In genomic region chr16:70579248-70579647, GRCh38 we compare ENCODE assay signal across 20 cellular contexts. TPM values are rescaled to one million over a fixed set of nuclear protein-coding genes. Genes with fewer than 3 reads are reported as not detected.
DNase-seq lines count a peak whose midpoint lies in the region; ATAC-seq and TF ChIP-seq lines count a peak whose summit lies in the region.
"Had no signal": no experiment of that assay in that cellular context is flagged by ENCODE, and none has a peak within 500 bp of the region (broad histone marks: within the 10 kb centered on the region; RNA-seq: fewer than 3 reads in every experiment).

No MANE protein-coding gene starts in this region.

- H3K27ac Mint-ChIP-seq in activated naive CD4-positive, alpha-beta T cell treated with anti-CD3 and anti-CD28 coated beads, Interleukin-2, amount 10 ng/mL, durations not matched to agents 7 days and 5 days: peak overlapping the region; percentile 52
- H3K27ac Mint-ChIP-seq: B cell had no signal

- H3K4me3 ChIP-seq in ascending aorta (peak overlapping the region in 1 of 2 donors; percentile 59), mucosa of stomach (ENCODE audit: low read length) (no peak overlapping the region), thoracic aorta (peak overlapping the region; percentile 68), WERI-Rb-1 (ENCODE audit: low read depth, low read length) (no peak overlapping the region)
- H3K4me3 ChIP-seq: GM23248 had no signal

- TF ChIP-seq CTCF in ascending aorta (IDR thresholded peaks at IDR 0.05) (no peak), thoracic aorta (IDR thresholded peaks at IDR 0.05) (no peak), WERI-Rb-1 (IDR thresholded peaks at IDR 0.05; ENCODE audit: low read depth, low read length) (no peak)

- H3K27ac ChIP-seq in ascending aorta (peak overlapping the region; percentile 55 to 75), thoracic aorta (peak overlapping the region in 1 of 2 donors; percentile 58), WERI-Rb-1 (no peak overlapping the region)
- H3K27ac ChIP-seq: GM23248, KMS-11 had no signal

- H3K36me3 Mint-ChIP-seq in activated naive CD4-positive, alpha-beta T cell treated with anti-CD3 and anti-CD28 coated beads, Interleukin-2, amount 10 ng/mL, durations not matched to agents 7 days and 5 days: peaks cover 5% of the 10 kb centered on the region

- intact Hi-C loops in ascending aorta (cut with DNase I): loop anchor here (10.0 kb wide), 1 partner anchor 166 kb away; no protein-coding TSS in a partner anchor

- H3K27me3 ChIP-seq in ascending aorta (no peaks in the 10 kb centered on the region), mucosa of stomach (ENCODE audit: control insufficient read depth, insufficient read depth, low read length) (no peaks in the 10 kb centered on the region), thoracic aorta (replicated peaks; ENCODE audit: insufficient read depth) (no peaks in the 10 kb centered on the region), WERI-Rb-1 (ENCODE audit: insufficient read depth, low read depth, severe bottlenecking) (no peaks in the 10 kb centered on the region)

- H3K27me3 Mint-ChIP-seq in activated naive CD4-positive, alpha-beta T cell treated with anti-CD3 and anti-CD28 coated beads, Interleukin-2, amount 10 ng/mL, durations not matched to agents 7 days and 5 days: peaks cover 5% of the 10 kb centered on the region
- H3K27me3 Mint-ChIP-seq: B cell had no signal

- no peaks in the 10 kb centered on the region for H3K9me3 Mint-ChIP-seq in activated naive CD4-positive, alpha-beta T cell treated with anti-CD3 and anti-CD28 coated beads, Interleukin-2, amount 10 ng/mL, durations not matched to agents 7 days and 5 days

- CTCF ChIA-PET in activated naive CD4-positive, alpha-beta T cell treated with anti-CD3 and anti-CD28 coated beads, Interleukin-2, amount 10 ng/mL, durations not matched to agents 7 days and 5 days (lab: Charles Lee): interaction anchor here (0.6 kb wide), 1 partner anchor 19 kb away, joined by 4 read pairs; no protein-coding TSS in a partner anchor

- H3K4me1 ChIP-seq in ascending aorta (peaks cover 15 to 51% of the 10 kb centered on the region in 2 donors), mucosa of stomach (ENCODE audit: control insufficient read depth, insufficient read depth, low read length) (peaks cover 7% of the 10 kb centered on the region), thoracic aorta (ENCODE audit: control insufficient read depth in 1 of 2, low read depth in 2 of 2) (peaks cover 28 to 57% of the 10 kb centered on the region in 2 donors)

- H3K36me3 ChIP-seq in ascending aorta: no peaks in the 10 kb centered on the region
- H3K36me3 ChIP-seq in mucosa of stomach (ENCODE audit: control insufficient read depth, insufficient read depth, low read length): no peaks in the 10 kb centered on the region
- no peaks in the 10 kb centered on the region for H3K36me3 ChIP-seq in thoracic aorta
- H3K36me3 ChIP-seq in WERI-Rb-1: peaks cover 12% of the 10 kb centered on the region

- H3K4me3 Mint-ChIP-seq in activated naive CD4-positive, alpha-beta T cell treated with anti-CD3 and anti-CD28 coated beads, Interleukin-2, amount 10 ng/mL, durations not matched to agents 7 days and 5 days: no peak overlapping the region
- H3K4me3 Mint-ChIP-seq: B cell had no signal

- H3K9me3 ChIP-seq in ascending aorta (no peaks in the 10 kb centered on the region), mucosa of stomach (ENCODE audit: control insufficient read depth, low read length) (no peaks in the 10 kb centered on the region), thoracic aorta (no peaks in the 10 kb centered on the region), WERI-Rb-1 (ENCODE audit: severe bottlenecking) (no peaks in the 10 kb centered on the region)

- H3K4me1 Mint-ChIP-seq in activated naive CD4-positive, alpha-beta T cell treated with anti-CD3 and anti-CD28 coated beads, Interleukin-2, amount 10 ng/mL, durations not matched to agents 7 days and 5 days: no peaks in the 10 kb centered on the region

- no peak for DNase-seq in activated naive CD4-positive, alpha-beta T cell treated with anti-CD3 and anti-CD28 coated beads, Interleukin-2, amount 10 ng/mL, durations not matched to agents 7 days and 5 days
- no peak for DNase-seq in activated naive CD4-positive, alpha-beta T cell (lab: John Stamatoyannopoulos, UW)
- DNase-seq in ascending aorta (ENCODE audit: low spot score in 2 of 2) (no peak), thoracic aorta (ENCODE audit: low spot score) (no peak), WERI-Rb-1 (no peak), amygdala (lab: John Stamatoyannopoulos, UW) (no peak)
- DNase-seq: 8988T, COR-L47, MV-4-11, NCI-H1694 treated with DMSO at 0.1 percent for 48 hours, NCI-H2107, NCI-H510A, NCI-H748 treated with DMSO at 0.1 percent for 48 hours, OCI-M1, SHP77 treated with DMSO at 0.1 percent for 48 hours had no signal

- ATAC-seq in thoracic aorta (ENCODE audit: insufficient number of reproducible peaks, low FRiP score, low read depth): no peak
- no peak for ATAC-seq in GM18868 (IDR thresholded peaks at IDR 0.05; ENCODE audit: unreplicated experiment)

- peak overlapping the region; percentile 15 for H3K9ac ChIP-seq in mucosa of stomach (ENCODE audit: low read length)
- H3K9ac ChIP-seq: GM23248, KMS-11 had no signal

RNA-seq across cellular contexts. Expression of gene SF3B3, which starts 55.6 kb away (rescaled TPM):
- total RNA-seq in ascending aorta (31.2 TPM), thoracic aorta (100 to 1,000 TPM in 1 of 2 donors, 10 to 100 TPM in 1; 94.6 to 123 TPM)

RNA-seq across cellular contexts. Expression of gene COG4, which starts 55.9 kb away (rescaled TPM):
- total RNA-seq in ascending aorta (59.1 TPM), thoracic aorta (10 to 100 TPM; 44.2 to 46.7 TPM)
